9 cellular contexts compared by ENCODE assay signal in genomic region chr1:63731117-63732043, GRCh38. TPM values are rescaled to one million over a fixed set of nuclear protein-coding genes. Genes with fewer than 3 reads are reported as not detected.
DNase-seq lines count a peak whose midpoint lies in the region; ATAC-seq and TF ChIP-seq lines count a peak whose summit lies in the region.
"Had no signal": no experiment of that assay in that cellular context is flagged by ENCODE, and none has a peak within 500 bp of the region (broad histone marks: within the 10 kb centered on the region; RNA-seq: fewer than 3 reads in every experiment).

No MANE protein-coding gene starts in this region.

- in situ Hi-C loops in Panc1 (cut with HindIII; ENCODE audit: low pct_unique_long_range_greater_than_20kb, low sequenced_read_pairs): no loop called here

- H3K36me3 ChIP-seq in Panc1 (ENCODE audit: control insufficient read depth, insufficient read depth, low read length) (no peaks in the 10 kb centered on the region), esophagus muscularis mucosa (no peaks in the 10 kb centered on the region)

- H3K9me3 Mint-ChIP-seq in osteocyte (ENCODE audit: unreplicated experiment) (peaks cover 5% of the 10 kb centered on the region), immature natural killer cell (peaks cover 0 to 6% (median 0%) of the 10 kb centered on the region in 6 donors)

- H3K27ac ChIP-seq in C4-2B (peak overlapping the region; percentile 35), Panc1 (ENCODE audit: low read length) (peak overlapping the region; percentile 94), esophagus muscularis mucosa (replicated peaks in 1 of 4) (no peak overlapping the region)

- no peak for TF ChIP-seq EP300 in esophagus muscularis mucosa (IDR thresholded peaks at IDR 0.05)

- POLR2A ChIA-PET in Panc1 (lab: Charles Lee): interaction anchor here (0.6 to 1.2 kb wide), 2 partner anchors 19 to 22 kb away, joined by 3 read pairs; no protein-coding TSS in a partner anchor

- peaks cover 41% of the 10 kb centered on the region for H3K4me1 ChIP-seq in Panc1 (ENCODE audit: control insufficient read depth, insufficient read depth, low read length)
- peaks cover 0 to 13% (median 5%) of the 10 kb centered on the region in 4 donors for H3K4me1 ChIP-seq in esophagus muscularis mucosa

- DNase-seq in Panc1 (ENCODE audit: low read depth, low spot score) (peak; percentile 96), fibroblast of mammary gland (ENCODE audit: low read depth) (peak; percentile 99), osteocyte (ENCODE audit: extremely low spot score, unreplicated experiment) (no peak), immature natural killer cell (no peak), NCI-H1436 (lab: John Stamatoyannopoulos, UW) (no peak), esophagus muscularis mucosa (ENCODE audit: extremely low spot score) (no peak)
- DNase-seq in activated CD4-positive, alpha-beta T cell treated with anti-CD3 and anti-CD28 coated beads, Interleukin-2, amount 50 U/mL, for 48 hours: no peak
- DNase-seq: NCI-H345 had no signal

- peak overlapping the region; percentile 70 for H3K27ac Mint-ChIP-seq in osteocyte (ENCODE audit: unreplicated experiment)
- no peak overlapping the region for H3K27ac Mint-ChIP-seq in immature natural killer cell

- H3K4me3 ChIP-seq in Panc1 (ENCODE audit: low read depth in 2 of 2, low read length in 2 of 2) (peak overlapping the region; percentile 8 to 38; a peak in 3 of 4 replicates), fibroblast of mammary gland (ENCODE audit: control insufficient read depth, low read depth, low read length) (peak overlapping the region; percentile 3), esophagus muscularis mucosa (no peak overlapping the region)

- TF ChIP-seq CTCF in C4-2B (conservative IDR thresholded peaks at IDR 0.05): no peak
- TF ChIP-seq CTCF in Panc1 (IDR thresholded peaks at IDR 0.05): no peak
- TF ChIP-seq CTCF in fibroblast of mammary gland (conservative IDR thresholded peaks at IDR 0.05; ENCODE audit: control insufficient read depth, insufficient read depth, low read depth, low read length): no peak
- TF ChIP-seq CTCF in osteocyte (IDR thresholded peaks at IDR 0.05): no peak
- no peak for TF ChIP-seq CTCF in esophagus muscularis mucosa (IDR thresholded peaks at IDR 0.05)

- peak; percentile 95 for ATAC-seq in Panc1

- CTCF ChIA-PET in Panc1 (lab: Charles Lee): no interaction called here

- H3K4me3 Mint-ChIP-seq in osteocyte (ENCODE audit: unreplicated experiment) (peak overlapping the region; percentile 31), immature natural killer cell (no peak overlapping the region)

- H3K9me3 ChIP-seq in Panc1 (ENCODE audit: control insufficient read depth, insufficient read depth, low read depth, low read length) (no peaks in the 10 kb centered on the region), esophagus muscularis mucosa (no peaks in the 10 kb centered on the region)

- H3K4me1 Mint-ChIP-seq in osteocyte (ENCODE audit: unreplicated experiment): peaks cover 27% of the 10 kb centered on the region
- no peaks in the 10 kb centered on the region for H3K4me1 Mint-ChIP-seq in immature natural killer cell

- intact Hi-C loops in Panc1 (cut with micrococcal nuclease; ENCODE audit: unreplicated experiment): no loop called here
- intact Hi-C loops in esophagus muscularis mucosa (cut with DNase I): no loop called here

- H3K27me3 Mint-ChIP-seq in osteocyte (ENCODE audit: unreplicated experiment): no peaks in the 10 kb centered on the region
- peaks cover 2 to 4% (median 4%) of the 10 kb centered on the region in 3 donors for H3K27me3 Mint-ChIP-seq in immature natural killer cell (ENCODE audit: low read depth in 3 of 3)

- peaks cover 5% of the 10 kb centered on the region for H3K36me3 Mint-ChIP-seq in osteocyte (ENCODE audit: unreplicated experiment)
- H3K36me3 Mint-ChIP-seq in immature natural killer cell: peaks cover 0 to 10% (median 0%) of the 10 kb centered on the region in 3 donors

- H3K27me3 ChIP-seq in Panc1 (ENCODE audit: control insufficient read depth, insufficient read depth, low read length): no peaks in the 10 kb centered on the region
- no peaks in the 10 kb centered on the region for H3K27me3 ChIP-seq in esophagus muscularis mucosa

- no TSS peak for BruUV-seq in Panc1 (replicated peaks; lab: Mats Ljungman, UMichigan)

- TF ChIP-seq POLR2A in esophagus muscularis mucosa (IDR thresholded peaks at IDR 0.05; ENCODE audit: low read depth): no peak

- 65% methylated on average over 9 of the region's 9 CpGs for WGBS in esophagus muscularis mucosa

RNA-seq across cellular contexts. Expression of gene ROR1, which starts 42.4 kb away (rescaled TPM):
- total RNA-seq in Panc1 (2021; ENCODE audit: unreplicated experiment): 19.3 TPM
- 7.8 TPM for polyA plus RNA-seq in Panc1 (2012; ENCODE audit: insufficient read length)
- total RNA-seq in osteocyte: 20.6 and 21.8 TPM in 2 replicates
- polyA plus RNA-seq in immature natural killer cell: 1 to 10 TPM; 1.1 to 3.3 (median 1.2) TPM
- 1 to 10 TPM; 5.1 to 7.3 (median 6.5) TPM for total RNA-seq in esophagus muscularis mucosa

Comparison
In these comparisons a context has a peak if more than half of its experiments do, and no peak if none do; other contexts are left out.
1. H3K27ac ChIP-seq: peak in C4-2B (single experiment) and Panc1 (single experiment); none in esophagus muscularis mucosa (0 of 4).
2. DNase-seq: peak in Panc1 (single experiment) and fibroblast of mammary gland (single experiment); none in osteocyte (single experiment), activated CD4-positive, alpha-beta T cell treated with anti-CD3 and anti-CD28 coated beads, Interleukin-2, amount 50 U/mL, for 48 hours (0 of 2), immature natural killer cell (0 of 3), NCI-H1436 (single experiment) and esophagus muscularis mucosa (single experiment).
3. H3K4me3 ChIP-seq: peak in Panc1 (2 of 2) and fibroblast of mammary gland (single experiment); none in esophagus muscularis mucosa (0 of 4).